Comparison of ENCODE assay signal across 15 cellular contexts in the genomic region with DNA sequence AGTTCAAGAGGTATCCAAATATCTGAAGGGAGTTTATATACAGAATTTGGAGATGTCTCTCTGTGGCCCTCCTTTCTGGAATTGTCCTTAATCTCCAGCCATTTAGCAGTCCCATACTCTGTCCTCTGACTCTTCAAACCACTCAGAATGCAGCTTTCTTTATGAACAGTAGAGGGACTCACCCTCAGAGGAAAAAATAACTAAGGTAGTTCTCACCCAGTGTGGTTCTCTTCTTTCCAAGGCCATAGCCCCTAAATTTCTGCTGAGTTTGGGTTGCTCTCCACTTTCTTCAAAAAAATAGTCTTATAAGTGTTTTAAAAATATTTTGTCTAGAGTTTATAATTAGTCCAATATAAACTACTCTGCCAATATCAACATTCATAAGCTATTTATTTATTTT.
DNase-seq lines count a peak whose midpoint lies in the region; ATAC-seq, FAIRE-seq and TF ChIP-seq lines count a peak whose summit lies in the region.
"Had no signal": no experiment of that assay in that cellular context is flagged by ENCODE, and none has a peak within 500 bp of the region (broad histone marks: within the 10 kb centered on the region; RNA-seq: fewer than 3 reads in every experiment).

No MANE protein-coding gene starts in this region.

- no peak overlapping the region for H3T11ph ChIP-seq in H9 (ENCODE audit: low read length)

- no peak for DNase-seq in AG09309 (ENCODE audit: low read depth)
- DNase-seq in H9 = no peak
- DNase-seq in adipocyte (ENCODE audit: low read depth) = peak; percentile 7
- DNase-seq in keratinocyte (ENCODE audit: low read depth, low spot score) = no peak
- no peak for DNase-seq in mucosa of gallbladder (ENCODE audit: low spot score)
- no peak for DNase-seq in DMS153 (lab: John Stamatoyannopoulos, UW)
- DNase-seq in GM10248 (ENCODE audit: extremely low spot score) = no peak
- DNase-seq: activated gamma-delta T cell treated with Interleukin-2 at 50 U/mL for 16 hours, gastrocnemius medialis, midbrain, uterus had no signal

- H3K36me3 Mint-ChIP-seq in H9 (ENCODE audit: insufficient read depth in 1 of 3, low read depth in 3 of 3) = peaks cover 0 to 5% (median 0%) of the 10 kb centered on the region in 3 experiments; a peak in 2 of 7 replicates
- H3K36me3 Mint-ChIP-seq: IgD-negative memory B cell had no signal

- no peaks in the 10 kb centered on the region for H3K27me3 ChIP-seq in H9 (ENCODE audit: insufficient read depth, low read length)
- H3K27me3 ChIP-seq in adipocyte (replicated peaks; ENCODE audit: control insufficient read depth, insufficient read depth, low read length) = peaks cover 8% of the 10 kb centered on the region
- H3K27me3 ChIP-seq in keratinocyte (ENCODE audit: control insufficient read depth, extremely low read depth, insufficient read depth, low read length) = no peaks in the 10 kb centered on the region
- H3K27me3 ChIP-seq: uterus had no signal

- dilution Hi-C loops in keratinocyte (cut with MboI; ENCODE audit: extremely low pct_ligation_motif_present, low sequenced_read_pairs) = no loop called here

- H2AK5ac ChIP-seq in H9 (ENCODE audit: insufficient read length, low read length) = no peak overlapping the region

- no peak overlapping the region for H2AFZ ChIP-seq in H9 (ENCODE audit: low read length)
- no peak overlapping the region for H2AFZ ChIP-seq in keratinocyte (ENCODE audit: control insufficient read depth, low read length)

- no peak for ATAC-seq in HG03135 (IDR thresholded peaks at IDR 0.05; ENCODE audit: unreplicated experiment)

- peaks cover 9 to 13% of the 10 kb centered on the region in 2 experiments for H3K4me1 Mint-ChIP-seq in H9
- H3K4me1 Mint-ChIP-seq: IgD-negative memory B cell had no signal

- H3K36me3 ChIP-seq in adipocyte (ENCODE audit: control insufficient read depth, insufficient read depth, low read length, severe bottlenecking) = no peaks in the 10 kb centered on the region
- no peaks in the 10 kb centered on the region for H3K36me3 ChIP-seq in keratinocyte (ENCODE audit: control insufficient read depth in 2 of 2, extremely low read depth in 1 of 2, insufficient read depth in 2 of 2, low read length in 2 of 2)
- H3K36me3 ChIP-seq: gastrocnemius medialis, uterus had no signal

- H3K23ac ChIP-seq in H9 (ENCODE audit: insufficient read length, low read depth, low read length) = no peak overlapping the region

- no peak overlapping the region for H4K5ac ChIP-seq in H9 (ENCODE audit: insufficient read length, low read depth, low read length)

- no peak for FAIRE-seq in keratinocyte (lab: Jason Lieb, UNC)

- H3K14ac ChIP-seq in H9 (ENCODE audit: insufficient read depth, low read length) = no peak overlapping the region

- no peak overlapping the region for H3K56ac ChIP-seq in H9 (ENCODE audit: insufficient read length, low read depth, low read length)

- no peak overlapping the region for H3K27ac ChIP-seq in H9 (ENCODE audit: insufficient read length, low read depth, low read length)
- no peak overlapping the region for H3K27ac ChIP-seq in keratinocyte (ENCODE audit: control insufficient read depth, insufficient read depth, low read length)
- H3K27ac ChIP-seq: C4-2B, gastrocnemius medialis, SK-N-MC, uterus had no signal

- H4K20me1 ChIP-seq in H9 (ENCODE audit: control insufficient read depth, insufficient read depth, insufficient read length) = no peaks in the 10 kb centered on the region
- H4K20me1 ChIP-seq in keratinocyte (ENCODE audit: control insufficient read depth, extremely low read depth, insufficient read depth, low read length) = no peaks in the 10 kb centered on the region

- no peak overlapping the region for H2BK12ac ChIP-seq in H9 (ENCODE audit: insufficient read length, low read depth, low read length)

- H4K8ac ChIP-seq in H9 (replicated peaks; ENCODE audit: insufficient read length, low read depth, low read length) = no peak overlapping the region

- TF ChIP-seq CTCF in AG09309 (IDR thresholded peaks at IDR 0.05; ENCODE audit: control insufficient read depth, insufficient read depth, low read depth, low read length, missing control alignments) (peak; percentile 53), H9 (conservative IDR thresholded peaks at IDR 0.05) (peak; percentile 65), keratinocyte (optimal IDR thresholded peaks at IDR 0.05 in 1 of 3, IDR thresholded peaks at IDR 0.05 in 1 of 3, conservative IDR thresholded peaks at IDR 0.05 in 1 of 3; ENCODE audit: extremely low read depth in 1 of 3, insufficient read depth in 2 of 3, low read length in 3 of 3) (peak; percentile 10 to 59 (median 23)), GM10248 (IDR thresholded peaks at IDR 0.05; ENCODE audit: control extremely low read depth, extremely low read depth, low read depth, missing control alignments) (no peak)

- H3K79me1 ChIP-seq in H9 (ENCODE audit: insufficient read depth, low read depth, low read length, poor library complexity, severe bottlenecking) = no peaks in the 10 kb centered on the region

- H3K9me1 ChIP-seq in keratinocyte (ENCODE audit: control insufficient read depth, extremely low read depth, insufficient read depth, low read length) = no peaks in the 10 kb centered on the region

- H2BK120ac ChIP-seq in H9 (ENCODE audit: low read depth, low read length, poor library complexity, severe bottlenecking) = no peak overlapping the region

- H3K4me3 ChIP-seq in AG09309 (ENCODE audit: control insufficient read depth, low read depth, low read length) (no peak overlapping the region), adipocyte (ENCODE audit: low read length) (no peak overlapping the region), keratinocyte (ENCODE audit: control insufficient read depth in 2 of 3, extremely low read depth in 1 of 3, insufficient read depth in 2 of 3, low read depth in 1 of 3, low read length in 3 of 3) (no peak overlapping the region)
- H3K4me3 ChIP-seq: gastrocnemius medialis, SK-N-MC, uterus had no signal

- no peak overlapping the region for H3K18ac ChIP-seq in H9 (ENCODE audit: insufficient read length, low read depth, low read length)

- H3K9me3 ChIP-seq in H9 (ENCODE audit: control insufficient read depth, low read depth, low read length) = no peaks in the 10 kb centered on the region
- peaks cover 6% of the 10 kb centered on the region for H3K9me3 ChIP-seq in adipocyte (ENCODE audit: control insufficient read depth, low read length)
- H3K9me3 ChIP-seq in keratinocyte (ENCODE audit: control insufficient read depth, low read depth, low read length) = no peaks in the 10 kb centered on the region
- H3K9me3 ChIP-seq: gastrocnemius medialis, uterus had no signal

- H3K9me3 Mint-ChIP-seq in H9 = peaks cover 6 to 7% of the 10 kb centered on the region in 2 experiments; a peak in 4 of 5 replicates

- CTCF ChIA-PET in GM10248 (lab: Yijun Ruan, JAX) = interaction anchor here (1.3 to 2.0 kb wide), 3 partner anchors 11 to 561 kb away, joined by 3 to 8 read pairs (median 5); no protein-coding TSS in a partner anchor

- 0 out of 7 replicates have a peak overlapping the region, but pooled peaks of 1 of the 3 experiments have one; percentile 17 for H3K27ac Mint-ChIP-seq in H9
- H3K27ac Mint-ChIP-seq: IgD-negative memory B cell had no signal

- no peak overlapping the region for H2BK20ac ChIP-seq in H9 (ENCODE audit: low read depth, low read length, poor library complexity, severe bottlenecking)

- POLR2A ChIA-PET in GM10248 (lab: Yijun Ruan, JAX) = no interaction called here

- H4K91ac ChIP-seq in H9 (ENCODE audit: insufficient read length, low read depth, low read length) = no peak overlapping the region

- no peak overlapping the region for H3K4ac ChIP-seq in H9 (ENCODE audit: low read depth, low read length)

- H3K79me2 ChIP-seq in H9 (ENCODE audit: insufficient read depth, low read length) = no peaks in the 10 kb centered on the region
- H3K79me2 ChIP-seq in keratinocyte (ENCODE audit: control insufficient read depth, insufficient read depth, low read length) = no peaks in the 10 kb centered on the region

- no peak overlapping the region for H3K9ac ChIP-seq in H9 (ENCODE audit: extremely low read depth, insufficient read length, low read length)
- H3K9ac ChIP-seq in adipocyte (ENCODE audit: low read length) = no peak overlapping the region
- no peak overlapping the region for H3K9ac ChIP-seq in keratinocyte (ENCODE audit: control insufficient read depth, extremely low read depth, insufficient read depth, low read length)

- no peak overlapping the region for H2BK5ac ChIP-seq in H9 (ENCODE audit: insufficient read length, low read length)

- H3K23me2 ChIP-seq in H9 (ENCODE audit: insufficient read length, low read depth, low read length, poor library complexity, severe bottlenecking) = no peaks in the 10 kb centered on the region

- H2BK15ac ChIP-seq in H9 (ENCODE audit: low read depth, low read length) = no peak overlapping the region

- H3K27me3 Mint-ChIP-seq in H9 (ENCODE audit: low read depth) = no peaks in the 10 kb centered on the region; the same call in 1 of the 2 replicates

- H3K4me1 ChIP-seq in H9 (ENCODE audit: insufficient read depth, low read length) (no peaks in the 10 kb centered on the region), adipocyte (ENCODE audit: control insufficient read depth, insufficient read depth, low read length) (no peaks in the 10 kb centered on the region), keratinocyte (ENCODE audit: control insufficient read depth, extremely low read depth, insufficient read depth, low read length) (no peaks in the 10 kb centered on the region)
- H3K4me1 ChIP-seq: gastrocnemius medialis, uterus had no signal

- H3K4me3 Mint-ChIP-seq in H9 = no peak overlapping the region
- H3K4me3 Mint-ChIP-seq: IgD-negative memory B cell had no signal

- no peak overlapping the region for H3K4me2 ChIP-seq in H9 (ENCODE audit: insufficient read depth, insufficient read length, low read length)
- no peak overlapping the region for H3K4me2 ChIP-seq in keratinocyte (ENCODE audit: control insufficient read depth, extremely low read depth, insufficient read depth, low read depth, low read length)
